Comparison of ENCODE assay signal across 26 cellular contexts in genomic region chr19:28519218-28519779, GRCh38.
"Had no signal": no experiment of that assay in that cellular context is flagged by ENCODE, and none has a peak within 500 bp of the region (broad histone marks: within the 10 kb centered on the region; RNA-seq: fewer than 3 reads in every experiment).

No MANE protein-coding gene starts in this region.

- H3K4me3 ChIP-seq: cardiac muscle cell, SJSA1 had no signal

- H3K27ac ChIP-seq: brain microvascular endothelial cell, cardiac muscle cell, KMS-11, SJSA1 had no signal

- DNase-seq: activated CD4-positive, alpha-beta T cell treated with anti-CD3 and anti-CD28 coated beads for 4 hours; activated CD8-positive, alpha-beta memory T cell treated with anti-CD3 and anti-CD28 coated beads, Interleukin-2, amount 50 U/mL, for 4 hours; activated CD8-positive, alpha-beta T cell treated with anti-CD3 and anti-CD28 coated beads for 36 hours; activated gamma-delta T cell treated with Interleukin-2 at 50 U/mL for 16 hours; activated naive CD4-positive, alpha-beta T cell treated with anti-CD3 and anti-CD28 coated beads, Interleukin-2, amount 10 ng/mL, durations not matched to agents 7 days and 5 days; activated naive CD8-positive, alpha-beta T cell treated with anti-CD3 and anti-CD28 coated beads for 36 hours; activated T-cell treated with anti-CD3 and anti-CD28 coated beads, Interleukin-2, amount 50 U/mL, for 72 hours; brain microvascular endothelial cell; NCI-H1048; NCI-H1417; NCI-H1930; NCI-H2107; NCI-H2171 treated with DMSO at 0.1 percent for 48 hours; NCI-H226; NCI-H526; NCI-H82; PC-3; T-helper 17 cell; T-helper 9 cell had no signal

- H3K9ac ChIP-seq: KMS-11 had no signal

- H3K4me1 ChIP-seq: SJSA1 had no signal

- H3K36me3 ChIP-seq: brain microvascular endothelial cell, cardiac muscle cell, SJSA1 had no signal

- H3K27me3 ChIP-seq: brain microvascular endothelial cell, cardiac muscle cell, SJSA1 had no signal

- ATAC-seq: activated CD4-positive, CD25-positive, alpha-beta regulatory T cell treated with anti-CD3 and anti-CD28 coated beads, Interleukin-2, amount 50 U/mL, for 24 hours; activated CD8-positive, alpha-beta T cell treated with anti-CD3 and anti-CD28 coated beads for 36 hours; activated T-cell treated with anti-CD3 and anti-CD28 coated beads, Interleukin-2, amount 50 U/mL, for 72 hours; PC-3; SK-N-SH treated with all-trans-retinoic acid at 6 μM for 48 hours; T-helper 17 cell had no signal

- FAIRE-seq: RCC 7860, TTC549 had no signal

- H3K4me2 ChIP-seq: KMS-11 had no signal

- H3K9me3 ChIP-seq: SJSA1 had no signal
